8 cellular contexts compared by ENCODE assay signal in genomic region chr5:218457-219289, GRCh38. TPM values are rescaled to one million over a fixed set of nuclear protein-coding genes. Genes with fewer than 3 reads are reported as not detected.
DNase-seq lines count a peak whose midpoint lies in the region; ATAC-seq and TF ChIP-seq lines count a peak whose summit lies in the region.

No MANE protein-coding gene starts in this region.

- WGBS in mammary epithelial cell (ENCODE audit: low coverage, missing lambda C conversion rate) = 5% methylated on average over 7 of the region's 73 CpGs

- CTCF ChIA-PET in mammary epithelial cell (lab: Charles Lee; ENCODE audit: low non-redundant PET) = interaction anchor here (0.7 kb wide), 2 partner anchors 30 to 31 kb away, joined by 5 to 7 read pairs; no protein-coding TSS in a partner anchor

- H3K27me3 ChIP-seq in BE2C = no peaks in the 10 kb centered on the region
- H3K27me3 ChIP-seq in RWPE2 (ENCODE audit: insufficient read depth, poor library complexity, severe bottlenecking) = no peaks in the 10 kb centered on the region
- no peaks in the 10 kb centered on the region for H3K27me3 ChIP-seq in mammary epithelial cell (ENCODE audit: insufficient read depth, low read length)
- no peaks in the 10 kb centered on the region for H3K27me3 ChIP-seq in layer of hippocampus (ENCODE audit: control insufficient read depth, insufficient read depth, low read length)

- peak overlapping the region; percentile 73 for H3K27ac ChIP-seq in RWPE2 (ENCODE audit: poor library complexity, severe bottlenecking)
- peak overlapping the region; percentile 69 for H3K27ac ChIP-seq in mammary epithelial cell (ENCODE audit: insufficient read depth, low read depth, low read length)
- H3K27ac ChIP-seq in layer of hippocampus (ENCODE audit: low read depth, low read length) = peak overlapping the region; percentile 68

- dilution Hi-C loops in mammary epithelial cell (cut with HindIII; ENCODE audit: low sequenced_read_pairs) = no loop called here

- DNase-seq in BE2C (peak; percentile 40), RWPE2 (ENCODE audit: low spot score) (no peak), mammary epithelial cell (peak; percentile 28), SKM-1 treated with dmso at 0.1 percent for 144 hours (lab: John Stamatoyannopoulos, UW; ENCODE audit: unreplicated experiment) (no peak)
- peak; percentile 8 to 10 for DNase-seq in stimulated activated CD4-positive, alpha-beta T cell treated with anti-CD3 and anti-CD28 coated beads, Interleukin-2, amount 100 ng/mL, for 48 hours

- H2AFZ ChIP-seq in mammary epithelial cell (ENCODE audit: low read depth, low read length) = peak overlapping the region; percentile 91

- H3K4me2 ChIP-seq in mammary epithelial cell (ENCODE audit: insufficient read depth, low read depth, low read length) = peak overlapping the region; percentile 86

- intact Hi-C loops in mammary epithelial cell (cut with micrococcal nuclease) = loop anchor here (1.0 kb wide), 3 partner anchors 30 to 176 kb away; partner anchors contain the start of gene PDCD6

- H3K36me3 ChIP-seq in BE2C = peaks cover 9% of the 10 kb centered on the region; the same call in 1 of the 2 replicates
- H3K36me3 ChIP-seq in RWPE2 (ENCODE audit: low read depth) = peaks cover 24% of the 10 kb centered on the region
- H3K36me3 ChIP-seq in mammary epithelial cell (ENCODE audit: insufficient read depth, low read length) = no peaks in the 10 kb centered on the region

- peaks cover 2% of the 10 kb centered on the region for H4K20me1 ChIP-seq in mammary epithelial cell (ENCODE audit: insufficient read depth, low read length)

- in situ Hi-C loops in mammary epithelial cell (cut with MboI; ENCODE audit: low sequenced_read_pairs in 2 of 2) = no loop called here

- TF ChIP-seq CTCF in BE2C (IDR thresholded peaks at IDR 0.05; ENCODE audit: low read depth, low read length) (no peak), RWPE2 (IDR thresholded peaks at IDR 0.05; ENCODE audit: poor library complexity, severe bottlenecking) (no peak), mammary epithelial cell (conservative IDR thresholded peaks at IDR 0.05 in 1 of 2, IDR thresholded peaks at IDR 0.05 in 1 of 2; ENCODE audit: extremely low read depth in 1 of 2, insufficient read depth in 1 of 2, low read depth in 1 of 2, low read length in 2 of 2) (no peak)

- no TSS peak for BruUV-seq in mammary epithelial cell (replicated peaks; lab: Mats Ljungman, UMichigan)

- peak overlapping the region; percentile 83 for H3K9ac ChIP-seq in mammary epithelial cell (ENCODE audit: insufficient read depth, low read length)

- H3K9me3 ChIP-seq in BE2C = no peaks in the 10 kb centered on the region; the same call in 1 of the 2 replicates
- no peaks in the 10 kb centered on the region for H3K9me3 ChIP-seq in RWPE2 (ENCODE audit: severe bottlenecking)
- H3K9me3 ChIP-seq in mammary epithelial cell (replicated peaks; ENCODE audit: insufficient read depth, low read length) = no peaks in the 10 kb centered on the region

- ATAC-seq in GM18909 (IDR thresholded peaks at IDR 0.05; ENCODE audit: poor library complexity, unreplicated experiment) (peak; percentile 23), HG03159 (IDR thresholded peaks at IDR 0.05; ENCODE audit: unreplicated experiment) (peak; percentile 15), RWPE2 (ENCODE audit: low read depth) (peak; percentile 68)

- H3K4me1 ChIP-seq in BE2C = no peaks in the 10 kb centered on the region
- peaks cover 30% of the 10 kb centered on the region for H3K4me1 ChIP-seq in RWPE2 (ENCODE audit: insufficient read depth, poor library complexity, severe bottlenecking)
- peaks cover 15% of the 10 kb centered on the region for H3K4me1 ChIP-seq in mammary epithelial cell (ENCODE audit: insufficient read depth, low read length)

- H3K4me3 ChIP-seq in BE2C (ENCODE audit: low read depth, low read length) (peak overlapping the region; percentile 93), RWPE2 (ENCODE audit: severe bottlenecking) (peak overlapping the region; percentile 75), mammary epithelial cell (replicated peaks in 1 of 3; ENCODE audit: insufficient read depth in 1 of 3, low read depth in 2 of 3, low read length in 3 of 3) (peak overlapping the region; percentile 78 to 99 (median 80))

- H3K79me2 ChIP-seq in mammary epithelial cell (ENCODE audit: insufficient read depth, low read length) = peaks cover 79% of the 10 kb centered on the region

RNA-seq across cellular contexts. Expression of gene SDHA, which starts 0.6 kb away (rescaled TPM):
- 143 TPM for polyA plus RNA-seq in BE2C (2012; ENCODE audit: insufficient read depth, insufficient read length, low read depth)
- 100 to 1,000 TPM in 1 of 2 donors, 10 to 100 TPM in 1; 73.8 to 197 TPM for total RNA-seq in mammary epithelial cell
- polyA plus RNA-seq in mammary epithelial cell = 128 TPM
- polyA minus RNA-seq in mammary epithelial cell = 231 TPM

RNA-seq across cellular contexts. Expression of gene CCDC127, which starts 0.7 kb away (rescaled TPM):
- 9.0 TPM for polyA plus RNA-seq in BE2C (2012; ENCODE audit: insufficient read depth, insufficient read length, low read depth)
- 1 to 10 TPM; 4.5 to 7.4 TPM for total RNA-seq in mammary epithelial cell
- polyA plus RNA-seq in mammary epithelial cell = 3.1 TPM
- polyA minus RNA-seq in mammary epithelial cell = 1.8 TPM

RNA-seq across cellular contexts. Expression of gene LRRC14B, which starts 27.4 kb away (rescaled TPM):
- not detected for polyA plus RNA-seq in BE2C (2012; ENCODE audit: insufficient read depth, insufficient read length, low read depth)
- total RNA-seq in mammary epithelial cell = not detected
- polyA plus RNA-seq in mammary epithelial cell = not detected
- not detected for polyA minus RNA-seq in mammary epithelial cell

RNA-seq across cellular contexts. Expression of gene PDCD6, which starts 52.8 kb away (rescaled TPM):
- polyA plus RNA-seq in BE2C (2012; ENCODE audit: insufficient read depth, insufficient read length, low read depth) = 303 TPM
- 100 to 1,000 TPM in 1 of 2 donors, 10 to 100 TPM in 1; 77.7 to 167 TPM for total RNA-seq in mammary epithelial cell
- polyA plus RNA-seq in mammary epithelial cell = 252 TPM
- 101 TPM for polyA minus RNA-seq in mammary epithelial cell

Comparison
In these comparisons a context has a peak if more than half of its experiments do, and no peak if none do; other contexts are left out.
1. DNase-seq: peak in BE2C (single experiment), mammary epithelial cell (single experiment) and stimulated activated CD4-positive, alpha-beta T cell treated with anti-CD3 and anti-CD28 coated beads, Interleukin-2, amount 100 ng/mL, for 48 hours (2 of 2); none in RWPE2 (single experiment) and SKM-1 treated with dmso at 0.1 percent for 144 hours (single experiment).
2. ATAC-seq: peak in every context shown above with its lines; median percentile 68 in RWPE2; 23 in GM18909; 15 in HG03159.
3. Peak in every context shown above with its lines, with median percentiles within 50 percentile points of each other: H3K4me3 ChIP-seq and H3K27ac ChIP-seq.